In the genomic region with DNA sequence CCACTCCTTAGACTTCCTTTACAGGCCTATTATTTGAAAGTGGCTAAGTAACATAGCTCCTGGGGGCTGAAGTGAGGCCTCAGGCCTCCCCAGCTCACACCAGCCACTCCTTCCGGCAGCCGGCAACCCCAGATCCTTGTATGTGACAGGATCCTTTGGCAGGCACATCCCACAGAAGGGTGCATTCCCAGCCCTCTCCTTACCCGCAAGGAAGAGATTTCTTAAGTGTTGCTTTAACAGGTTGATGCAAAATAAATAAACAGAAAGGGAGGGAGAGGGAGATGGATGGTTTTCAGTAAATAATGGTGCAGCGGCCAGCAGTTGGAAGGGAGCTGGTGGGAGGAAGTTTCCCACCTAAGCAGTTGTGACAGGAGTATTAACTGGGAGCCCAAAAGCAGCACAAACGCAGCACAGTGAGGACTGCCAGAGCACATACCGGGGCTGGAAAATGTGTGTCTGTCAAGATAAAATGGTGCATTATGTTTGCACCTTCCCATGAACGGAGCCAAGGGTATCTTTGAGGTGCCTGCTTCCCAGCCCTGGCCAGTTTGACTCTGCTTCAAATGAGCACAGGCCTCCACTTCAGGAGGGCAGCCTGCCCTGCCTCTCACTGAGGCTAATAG, we compare ENCODE assay signal across 12 cellular contexts. TPM values are rescaled to one million over a fixed set of nuclear protein-coding genes. Genes with fewer than 3 reads are reported as not detected.
A peak's percentile ranks its signal among the peaks of the same experiment; 100 is the strongest.
DNase-seq lines count a peak whose midpoint lies in the region; ATAC-seq and TF ChIP-seq lines count a peak whose summit lies in the region.
"Had no signal": no experiment of that assay in that cellular context is flagged by ENCODE, and none has a peak within 500 bp of the region (broad histone marks: within the 10 kb centered on the region; RNA-seq: fewer than 3 reads in every experiment).

No MANE protein-coding gene starts in this region.

- H3K27me3 ChIP-seq in heart right ventricle (no peaks in the 10 kb centered on the region), muscle layer of colon (ENCODE audit: control insufficient read depth in 1 of 2, insufficient read depth in 2 of 2, low read length in 2 of 2) (no peaks in the 10 kb centered on the region), upper lobe of right lung (no peaks in the 10 kb centered on the region)

- no peak for DNase-seq in heart right ventricle
- DNase-seq in left ventricle myocardium superior, result no peak
- peak; percentile 74 for DNase-seq in astrocyte of the hippocampus (ENCODE audit: low read depth, low spot score)
- no peak for DNase-seq in upper lobe of right lung
- no peak for DNase-seq in NCI-H510A treated with DMSO at 0.1 percent for 48 hours (lab: John Stamatoyannopoulos, UW)
- DNase-seq in GM19240 (ENCODE audit: insufficient read length, low spot score), result no peak
- no peak for DNase-seq in NCI-H146 treated with DMSO at 0.1 percent for 48 hours (lab: John Stamatoyannopoulos, UW; ENCODE audit: unreplicated experiment)
- DNase-seq: amniotic stem cell, midbrain, NCI-H2227 treated with DMSO at 0.1 percent for 48 hours, SIG-M5 had no signal

- no peak overlapping the region for H3K9ac ChIP-seq in muscle layer of colon (ENCODE audit: low read length)

- WGBS in heart right ventricle, 2 donors, result 70 to 83% methylated on average over 7 of the region's 7 CpGs

- H3K4me3 ChIP-seq in heart right ventricle (no peak overlapping the region), muscle layer of colon (ENCODE audit: low read depth in 1 of 2, low read length in 2 of 2) (peak overlapping the region in 1 of 2 donors; percentile 12), upper lobe of right lung (no peak overlapping the region)

- peaks cover 0 to 37% (median 16%) of the 10 kb centered on the region in 9 donors for H3K4me1 ChIP-seq in heart right ventricle
- H3K4me1 ChIP-seq in muscle layer of colon (ENCODE audit: insufficient read depth, low read length), result peaks cover 93% of the 10 kb centered on the region
- H3K4me1 ChIP-seq in upper lobe of right lung, result peaks cover 34% of the 10 kb centered on the region

- ATAC-seq in heart right ventricle (peak in 7 of 8 donors; percentile 12 to 26 (median 21)), left ventricle myocardium superior (no peak), upper lobe of right lung (peak; percentile 16)

- peaks cover 0 to 16% (median 0%) of the 10 kb centered on the region in 9 donors for H3K36me3 ChIP-seq in heart right ventricle
- peaks cover 42% of the 10 kb centered on the region for H3K36me3 ChIP-seq in muscle layer of colon (ENCODE audit: insufficient read depth, low read length)
- no peaks in the 10 kb centered on the region for H3K36me3 ChIP-seq in upper lobe of right lung

- H3K27ac ChIP-seq in heart right ventricle, result peak overlapping the region in 7 of 10 donors; percentile 13 to 81 (median 33)
- peak overlapping the region; percentile 62 for H3K27ac ChIP-seq in muscle layer of colon (ENCODE audit: low read depth, low read length)
- peak overlapping the region; percentile 52 for H3K27ac ChIP-seq in upper lobe of right lung

- intact Hi-C loops in heart right ventricle (cut with DNase I), result no loop called here
- intact Hi-C loops in left ventricle myocardium superior (cut with micrococcal nuclease), result no loop called here
- intact Hi-C loops in upper lobe of right lung (cut with DNase I), result no loop called here

- no peak for TF ChIP-seq CTCF in heart right ventricle (IDR thresholded peaks at IDR 0.05)
- TF ChIP-seq CTCF in upper lobe of right lung (IDR thresholded peaks at IDR 0.05), result no peak

- no peaks in the 10 kb centered on the region for H3K9me3 ChIP-seq in heart right ventricle
- no peaks in the 10 kb centered on the region for H3K9me3 ChIP-seq in muscle layer of colon (ENCODE audit: low read length)
- no peaks in the 10 kb centered on the region for H3K9me3 ChIP-seq in upper lobe of right lung

RNA-seq across cellular contexts. Expression of gene NRP2, which starts 32.6 kb away (rescaled TPM):
- total RNA-seq in heart right ventricle (10 to 100 TPM in 5 of 10 donors, 1 to 10 TPM in 5; 4.7 to 29.4 (median 9.9) TPM), left ventricle myocardium superior (9.7 TPM), upper lobe of right lung (75.3 TPM)
- 1 to 10 TPM; 2.5 to 2.7 TPM for polyA plus RNA-seq in heart right ventricle
